Comparison of ENCODE assay signal across 15 cellular contexts in genomic region chr15:63544253-63545026, GRCh38. TPM values are rescaled to one million over a fixed set of nuclear protein-coding genes. Genes with fewer than 3 reads are reported as not detected.
DNase-seq lines count a peak whose midpoint lies in the region.
"Had no signal": no experiment of that assay in that cellular context is flagged by ENCODE, and none has a peak within 500 bp of the region (broad histone marks: within the 10 kb centered on the region; RNA-seq: fewer than 3 reads in every experiment).

No MANE protein-coding gene starts in this region.

- H3K27ac Mint-ChIP-seq in activated naive CD4-positive, alpha-beta T cell treated with anti-CD3 and anti-CD28 coated beads, Interleukin-2, amount 50 U/mL, for 24 hours: peak overlapping the region; percentile 96
- peak overlapping the region; percentile 64 for H3K27ac Mint-ChIP-seq in activated naive CD8-positive, alpha-beta T cell treated with anti-CD3 and anti-CD28 coated beads for 36 hours

- no peak for DNase-seq in activated naive CD4-positive, alpha-beta T cell (lab: John Stamatoyannopoulos, UW)
- DNase-seq in NOMO-1 treated with dmso at 0.1 percent for 144 hours (lab: John Stamatoyannopoulos, UW; ENCODE audit: unreplicated experiment) (peak; percentile 89), GM19240 (ENCODE audit: insufficient read length, low spot score) (no peak), mesenteric fat pad (ENCODE audit: low spot score) (no peak)
- DNase-seq in activated naive CD8-positive, alpha-beta T cell treated with anti-CD3 and anti-CD28 coated beads for 36 hours: no peak
- no peak for DNase-seq in effector CD4-positive, alpha-beta T cell
- DNase-seq: effector CD8-positive, alpha-beta T cell; glutamatergic neuron; left ventricle myocardium superior; NCI-H1436 treated with DMSO at 0.1 percent for 48 hours; SK-N-SH; stimulated activated CD4-positive, alpha-beta T cell treated with anti-CD3 and anti-CD28 coated beads, Interleukin-15, amount 100 ng/mL, for 24 hours had no signal

- H3K36me3 ChIP-seq in subcutaneous abdominal adipose tissue (ENCODE audit: control insufficient read depth in 5 of 5, insufficient read depth in 5 of 5, low read length in 5 of 5): peaks cover 0 to 13% (median 0%) of the 10 kb centered on the region in 5 donors

- peak overlapping the region; percentile 41 for H3K27ac ChIP-seq in subcutaneous abdominal adipose tissue (ENCODE audit: low read depth, low read length)
- H3K27ac ChIP-seq: ascending aorta had no signal

- H3K4me3 ChIP-seq in subcutaneous abdominal adipose tissue (ENCODE audit: low read depth in 1 of 5, low read length in 5 of 5): peak overlapping the region in 2 of 5 donors; percentile 30 to 42
- H3K4me3 ChIP-seq: ascending aorta had no signal

- peaks cover 20% of the 10 kb centered on the region for H3K36me3 Mint-ChIP-seq in activated naive CD4-positive, alpha-beta T cell treated with anti-CD3 and anti-CD28 coated beads, Interleukin-2, amount 50 U/mL, for 24 hours
- H3K36me3 Mint-ChIP-seq in activated naive CD8-positive, alpha-beta T cell treated with anti-CD3 and anti-CD28 coated beads for 36 hours: peaks cover 22% of the 10 kb centered on the region

- no peaks in the 10 kb centered on the region for H3K27me3 ChIP-seq in subcutaneous abdominal adipose tissue (ENCODE audit: control insufficient read depth in 5 of 5, insufficient read depth in 4 of 5, low read length in 5 of 5)
- H3K27me3 ChIP-seq: ascending aorta had no signal

- peaks cover 0 to 13% (median 12%) of the 10 kb centered on the region in 5 donors for H3K4me1 ChIP-seq in subcutaneous abdominal adipose tissue (ENCODE audit: control insufficient read depth in 5 of 5, insufficient read depth in 5 of 5, low read length in 5 of 5)
- H3K4me1 ChIP-seq: ascending aorta had no signal

- no peak overlapping the region for H3K9ac ChIP-seq in subcutaneous abdominal adipose tissue (ENCODE audit: low read length in 5 of 5)
- H3K9ac ChIP-seq: SK-N-SH had no signal

- no peaks in the 10 kb centered on the region for H3K27me3 Mint-ChIP-seq in activated naive CD4-positive, alpha-beta T cell treated with anti-CD3 and anti-CD28 coated beads, Interleukin-2, amount 50 U/mL, for 24 hours
- H3K27me3 Mint-ChIP-seq in activated naive CD8-positive, alpha-beta T cell treated with anti-CD3 and anti-CD28 coated beads for 36 hours: no peaks in the 10 kb centered on the region

- no peaks in the 10 kb centered on the region for H3K9me3 Mint-ChIP-seq in activated naive CD4-positive, alpha-beta T cell treated with anti-CD3 and anti-CD28 coated beads, Interleukin-2, amount 50 U/mL, for 24 hours
- no peaks in the 10 kb centered on the region for H3K9me3 Mint-ChIP-seq in activated naive CD8-positive, alpha-beta T cell treated with anti-CD3 and anti-CD28 coated beads for 36 hours

- no peaks in the 10 kb centered on the region for H3K9me3 ChIP-seq in subcutaneous abdominal adipose tissue (ENCODE audit: control insufficient read depth in 5 of 5, low read length in 5 of 5)
- H3K9me3 ChIP-seq: ascending aorta, SK-N-SH had no signal

- peaks cover 74% of the 10 kb centered on the region for H3K4me1 Mint-ChIP-seq in activated naive CD4-positive, alpha-beta T cell treated with anti-CD3 and anti-CD28 coated beads, Interleukin-2, amount 50 U/mL, for 24 hours
- peaks cover 43% of the 10 kb centered on the region for H3K4me1 Mint-ChIP-seq in activated naive CD8-positive, alpha-beta T cell treated with anti-CD3 and anti-CD28 coated beads for 36 hours

- peak overlapping the region; percentile 53 for H3K4me3 Mint-ChIP-seq in activated naive CD4-positive, alpha-beta T cell treated with anti-CD3 and anti-CD28 coated beads, Interleukin-2, amount 50 U/mL, for 24 hours
- peak overlapping the region; percentile 46 for H3K4me3 Mint-ChIP-seq in activated naive CD8-positive, alpha-beta T cell treated with anti-CD3 and anti-CD28 coated beads for 36 hours

RNA-seq across cellular contexts. Expression of gene USP3, which starts 40.0 kb away (rescaled TPM):
- total RNA-seq in activated naive CD8-positive, alpha-beta T cell treated with anti-CD3 and anti-CD28 coated beads for 36 hours: 10 to 100 TPM; 42.2 to 46.0 TPM
- 54.7 TPM for total RNA-seq in mesenteric fat pad

RNA-seq across cellular contexts. Expression of gene FBXL22, which starts 52.7 kb away (rescaled TPM):
- total RNA-seq in activated naive CD8-positive, alpha-beta T cell treated with anti-CD3 and anti-CD28 coated beads for 36 hours: under 1 TPM; 0.52 to 0.76 TPM
- 1.0 TPM for total RNA-seq in mesenteric fat pad
